Comparison of ENCODE assay signal across 12 cellular contexts in genomic region chr15:40339621-40339945, GRCh38. TPM values are rescaled to one million over a fixed set of nuclear protein-coding genes. Genes with fewer than 3 reads are reported as not detected.
DNase-seq lines count a peak whose midpoint lies in the region; ATAC-seq, FAIRE-seq and TF ChIP-seq lines count a peak whose summit lies in the region.
"Had no signal": no experiment of that assay in that cellular context is flagged by ENCODE, and none has a peak within 500 bp of the region (broad histone marks: within the 10 kb centered on the region; RNA-seq: fewer than 3 reads in every experiment).

No MANE protein-coding gene starts in this region.

- no peaks in the 10 kb centered on the region for H3K27me3 ChIP-seq in RWPE2 (ENCODE audit: insufficient read depth, poor library complexity, severe bottlenecking)
- H3K27me3 ChIP-seq in esophagus muscularis mucosa = no peaks in the 10 kb centered on the region
- peaks cover 0 to 11% (median 2%) of the 10 kb centered on the region in 3 experiments for H3K27me3 ChIP-seq in neuronal stem cell (ENCODE audit: control insufficient read depth in 3 of 3, insufficient read depth in 3 of 3, low read depth in 1 of 3, low read length in 3 of 3)

- ATAC-seq in RWPE2 (ENCODE audit: low read depth) (no peak), HG02588 (IDR thresholded peaks at IDR 0.05; ENCODE audit: unreplicated experiment) (no peak)
- ATAC-seq: activated T-helper 17 cell treated with anti-CD3 and anti-CD28 coated beads, Interleukin-2, amount 50 U/mL, for 72 hours had no signal

- H4K8ac ChIP-seq in neuronal stem cell (ENCODE audit: low read depth, low read length) = no peak overlapping the region

- H3K4me3 Mint-ChIP-seq in immature natural killer cell = no peak overlapping the region
- H3K4me3 Mint-ChIP-seq: activated T-helper 17 cell treated with anti-CD3 and anti-CD28 coated beads, Interleukin-2, amount 50 U/mL, for 72 hours had no signal

- H3K36me3 Mint-ChIP-seq in immature natural killer cell = no peaks in the 10 kb centered on the region

- peaks cover 0 to 2% (median 1%) of the 10 kb centered on the region in 3 donors for H3K27me3 Mint-ChIP-seq in immature natural killer cell (ENCODE audit: low read depth in 3 of 3)
- H3K27me3 Mint-ChIP-seq: activated T-helper 17 cell treated with anti-CD3 and anti-CD28 coated beads, Interleukin-2, amount 50 U/mL, for 72 hours had no signal

- intact Hi-C loops in esophagus muscularis mucosa (cut with DNase I) = loop anchor here (2.0 kb wide), 1 partner anchor 17 kb away; the partner anchor contains the start of gene INAFM2

- H4K91ac ChIP-seq in neuronal stem cell (ENCODE audit: low read depth, low read length, poor library complexity) = no peak overlapping the region

- H3K4me1 ChIP-seq in RWPE2 (ENCODE audit: insufficient read depth, poor library complexity, severe bottlenecking) (peaks cover 57% of the 10 kb centered on the region), esophagus muscularis mucosa (peaks cover 94 to 100% (median 98%) of the 10 kb centered on the region in 4 donors), neuronal stem cell (ENCODE audit: control insufficient read depth in 2 of 2, insufficient read depth in 1 of 2, low read depth in 1 of 2, low read length in 2 of 2) (peaks cover 2 to 12% of the 10 kb centered on the region in 2 donors)

- H3K9me3 ChIP-seq in RWPE2 (ENCODE audit: severe bottlenecking) (no peaks in the 10 kb centered on the region), esophagus muscularis mucosa (no peaks in the 10 kb centered on the region), neuronal stem cell (replicated peaks in 1 of 2; ENCODE audit: control insufficient read depth in 2 of 2, insufficient read depth in 1 of 2, low read depth in 1 of 2, low read length in 2 of 2) (no peaks in the 10 kb centered on the region)

- no peak for TF ChIP-seq POLR2A in esophagus muscularis mucosa (IDR thresholded peaks at IDR 0.05; ENCODE audit: low read depth)
- no peak for TF ChIP-seq POLR2A in H54 (IDR thresholded peaks at IDR 0.05; ENCODE audit: low read depth, low read length)

- H3K4me1 Mint-ChIP-seq in immature natural killer cell = peaks cover 6 to 7% of the 10 kb centered on the region in 2 donors

- no peak for TF ChIP-seq EP300 in esophagus muscularis mucosa (IDR thresholded peaks at IDR 0.05)

- no peak overlapping the region for H3K14ac ChIP-seq in neuronal stem cell (ENCODE audit: low read length)

- no peak overlapping the region for H2AFZ ChIP-seq in neuronal stem cell (ENCODE audit: low read length)

- peaks cover 40% of the 10 kb centered on the region for H3K36me3 ChIP-seq in RWPE2 (ENCODE audit: low read depth)
- peaks cover 8 to 36% (median 26%) of the 10 kb centered on the region in 4 donors for H3K36me3 ChIP-seq in esophagus muscularis mucosa
- no peaks in the 10 kb centered on the region for H3K36me3 ChIP-seq in neuronal stem cell (replicated peaks in 1 of 2; ENCODE audit: control insufficient read depth in 2 of 2, insufficient read depth in 2 of 2, low read length in 2 of 2)

- no peak overlapping the region for H3K4me2 ChIP-seq in neuronal stem cell (ENCODE audit: insufficient read depth, low read length, poor library complexity, severe bottlenecking)

- H2BK12ac ChIP-seq in neuronal stem cell (ENCODE audit: low read length) = peak overlapping the region; percentile 24

- peak overlapping the region; percentile 10 for H2BK15ac ChIP-seq in neuronal stem cell (ENCODE audit: low read length)

- no peak overlapping the region for H2BK5ac ChIP-seq in neuronal stem cell (ENCODE audit: low read length)

- TF ChIP-seq CTCF in AG09319 (IDR thresholded peaks at IDR 0.05; ENCODE audit: low read depth, low read length) (0 out of 2 replicates have a peak, but pooled peaks have one; percentile 1), RWPE2 (IDR thresholded peaks at IDR 0.05; ENCODE audit: poor library complexity, severe bottlenecking) (peak; percentile 55), esophagus muscularis mucosa (IDR thresholded peaks at IDR 0.05) (peak in 1 of 3 experiments; percentile 9)

- no peaks in the 10 kb centered on the region for H3K79me1 ChIP-seq in neuronal stem cell (ENCODE audit: low read depth, low read length)

- peak overlapping the region; percentile 11 for H3K23ac ChIP-seq in neuronal stem cell (ENCODE audit: low read depth, low read length, poor library complexity)

- H3K9ac ChIP-seq in neuronal stem cell (ENCODE audit: low read depth, low read length, poor library complexity) = peak overlapping the region; percentile 46

- 45% methylated on average over 2 of the region's 7 CpGs for WGBS in esophagus muscularis mucosa
- no CpG with 5 or more reads among the region's 7 CpGs for WGBS in neuronal stem cell (ENCODE audit: extremely low coverage in 2 of 2, insufficient read length in 2 of 2, insufficient replicate concordance in 1 of 2), 2 donors

- H2AK5ac ChIP-seq in neuronal stem cell (ENCODE audit: low read depth, low read length) = no peak overlapping the region

- no peaks in the 10 kb centered on the region for H3K9me3 Mint-ChIP-seq in immature natural killer cell
- H3K9me3 Mint-ChIP-seq: activated T-helper 17 cell treated with anti-CD3 and anti-CD28 coated beads, Interleukin-2, amount 50 U/mL, for 72 hours had no signal

- peak overlapping the region; percentile 39 for H3K4me3 ChIP-seq in RWPE2 (ENCODE audit: severe bottlenecking)
- peak overlapping the region; percentile 56 to 65 (median 64) for H3K4me3 ChIP-seq in esophagus muscularis mucosa
- H3K4me3 ChIP-seq in neuronal stem cell (ENCODE audit: low read length in 2 of 2) = no peak overlapping the region

- no peak for FAIRE-seq in H54 (lab: Jason Lieb, UNC)
- FAIRE-seq: GM19239 had no signal

- H3K18ac ChIP-seq in neuronal stem cell (ENCODE audit: low read length) = no peak overlapping the region

- H3K27ac Mint-ChIP-seq in immature natural killer cell = no peak overlapping the region
- H3K27ac Mint-ChIP-seq: activated T-helper 17 cell treated with anti-CD3 and anti-CD28 coated beads, Interleukin-2, amount 50 U/mL, for 72 hours had no signal

- H2BK120ac ChIP-seq in neuronal stem cell (ENCODE audit: low read depth, low read length) = no peak overlapping the region

- no peak for DNase-seq in AG09319 (ENCODE audit: extremely low read depth, low read depth)
- peak; percentile 72 for DNase-seq in RWPE2 (ENCODE audit: low spot score)
- no peak for DNase-seq in esophagus muscularis mucosa (ENCODE audit: extremely low spot score)
- no peak for DNase-seq in neuronal stem cell (ENCODE audit: low spot score)
- no peak for DNase-seq in immature natural killer cell
- no peak for DNase-seq in H54 (ENCODE audit: insufficient read length, low spot score)
- DNase-seq in T1000 (lab: John Stamatoyannopoulos, UW) = no peak
- DNase-seq: COR-L47 had no signal

- H3K4ac ChIP-seq in neuronal stem cell (ENCODE audit: low read length) = no peak overlapping the region

- H3K27ac ChIP-seq in RWPE2 (ENCODE audit: poor library complexity, severe bottlenecking) = peak overlapping the region; percentile 97
- peak overlapping the region; percentile 96 to 98 (median 98) for H3K27ac ChIP-seq in esophagus muscularis mucosa (replicated peaks in 1 of 4)
- no peak overlapping the region for H3K27ac ChIP-seq in neuronal stem cell (replicated peaks; ENCODE audit: low read length)

RNA-seq across cellular contexts. Expression of gene CCDC9B, which starts 1.2 kb away (rescaled TPM):
- 10 to 100 TPM; 22.9 to 82.6 (median 56.3) TPM for total RNA-seq in esophagus muscularis mucosa
- polyA plus RNA-seq in neuronal stem cell (2013, experiment 1 of 2) = 0.13 TPM
- 0.08 TPM for polyA plus RNA-seq in neuronal stem cell (2013, experiment 2 of 2)
- under 1 TPM in 2 of 3 donors, not detected in 1; 0.09 to 0.46 TPM for polyA plus RNA-seq in immature natural killer cell

RNA-seq across cellular contexts. Expression of gene PHGR1, which starts 11.2 kb away (rescaled TPM):
- total RNA-seq in esophagus muscularis mucosa = 1 to 10 TPM in 1 of 4 donors, not detected in 3; 1.8 TPM
- not detected for polyA plus RNA-seq in neuronal stem cell (2013, experiment 1 of 2)
- polyA plus RNA-seq in neuronal stem cell (2013, experiment 2 of 2) = not detected
- polyA plus RNA-seq in immature natural killer cell = not detected
- total RNA-seq: activated T-helper 17 cell treated with anti-CD3 and anti-CD28 coated beads, Interleukin-2, amount 50 U/mL, for 72 hours; OCI-LY7 had no signal

RNA-seq across cellular contexts. Expression of gene INAFM2, which starts 16.1 kb away (rescaled TPM):
- 10 to 100 TPM; 39.0 to 41.3 (median 40.7) TPM for total RNA-seq in esophagus muscularis mucosa
- polyA plus RNA-seq in neuronal stem cell (2013, experiment 1 of 2) = 12.8 TPM
- polyA plus RNA-seq in neuronal stem cell (2013, experiment 2 of 2) = 13.4 TPM
- polyA plus RNA-seq in immature natural killer cell = 1 to 10 TPM; 3.2 to 3.5 (median 3.2) TPM

RNA-seq across cellular contexts. Expression of gene DISP2, which starts 18.4 kb away (rescaled TPM):
- under 1 TPM; 0.13 to 0.42 (median 0.26) TPM for total RNA-seq in esophagus muscularis mucosa
- polyA plus RNA-seq in neuronal stem cell (2013, experiment 1 of 2) = 0.18 TPM
- polyA plus RNA-seq in neuronal stem cell (2013, experiment 2 of 2) = 0.25 TPM
- polyA plus RNA-seq in immature natural killer cell = 1 to 10 TPM in 1 of 3 donors, under 1 TPM in 2; 0.03 to 1.1 (median 0.38) TPM

RNA-seq across cellular contexts. Expression of gene PLCB2, which starts 31.8 kb away (rescaled TPM):
- 10 to 100 TPM in 1 of 4 donors, 1 to 10 TPM in 3; 5.8 to 13.3 (median 9.7) TPM for total RNA-seq in esophagus muscularis mucosa
- 3.7 TPM for polyA plus RNA-seq in neuronal stem cell (2013, experiment 1 of 2)
- 3.2 TPM for polyA plus RNA-seq in neuronal stem cell (2013, experiment 2 of 2)
- polyA plus RNA-seq in immature natural killer cell = 10 to 100 TPM; 18.0 to 57.0 (median 24.2) TPM

Comparison
In these comparisons a context has a peak if more than half of its experiments do, and no peak if none do; other contexts are left out.
1. H3K4me3 ChIP-seq: peak in RWPE2 (single experiment) and esophagus muscularis mucosa (4 of 4); none in neuronal stem cell (0 of 2).